In the genomic region with DNA sequence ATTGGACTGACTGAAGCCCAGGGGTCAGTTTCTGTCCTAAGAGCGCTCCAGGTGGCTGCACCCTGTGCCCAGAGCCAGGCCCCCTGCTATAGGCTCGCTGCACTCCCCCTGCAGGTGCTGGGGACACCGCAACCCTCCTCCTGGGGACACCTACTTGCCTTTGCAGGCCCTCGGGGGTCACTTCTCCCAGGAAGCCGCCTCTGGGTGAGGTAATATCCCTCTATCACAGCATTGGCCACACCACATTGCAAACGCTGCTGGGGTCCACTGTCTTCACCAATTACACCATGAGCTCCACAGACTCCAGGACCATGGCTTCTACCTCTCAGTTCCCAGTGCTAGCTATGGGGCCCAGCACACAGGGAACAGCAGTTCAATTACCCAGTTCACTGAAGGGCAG, we compare ENCODE assay signal across 1 cellular context.
TF ChIP-seq lines count a peak whose summit lies in the region.

No MANE protein-coding gene starts in this region.

TF ChIP-seq in WTC11, 78 proteins besides CTCF, POLR2A, EP300 and RAD21 (continued from another document):
- TF ChIP-seq, protein P1, sequence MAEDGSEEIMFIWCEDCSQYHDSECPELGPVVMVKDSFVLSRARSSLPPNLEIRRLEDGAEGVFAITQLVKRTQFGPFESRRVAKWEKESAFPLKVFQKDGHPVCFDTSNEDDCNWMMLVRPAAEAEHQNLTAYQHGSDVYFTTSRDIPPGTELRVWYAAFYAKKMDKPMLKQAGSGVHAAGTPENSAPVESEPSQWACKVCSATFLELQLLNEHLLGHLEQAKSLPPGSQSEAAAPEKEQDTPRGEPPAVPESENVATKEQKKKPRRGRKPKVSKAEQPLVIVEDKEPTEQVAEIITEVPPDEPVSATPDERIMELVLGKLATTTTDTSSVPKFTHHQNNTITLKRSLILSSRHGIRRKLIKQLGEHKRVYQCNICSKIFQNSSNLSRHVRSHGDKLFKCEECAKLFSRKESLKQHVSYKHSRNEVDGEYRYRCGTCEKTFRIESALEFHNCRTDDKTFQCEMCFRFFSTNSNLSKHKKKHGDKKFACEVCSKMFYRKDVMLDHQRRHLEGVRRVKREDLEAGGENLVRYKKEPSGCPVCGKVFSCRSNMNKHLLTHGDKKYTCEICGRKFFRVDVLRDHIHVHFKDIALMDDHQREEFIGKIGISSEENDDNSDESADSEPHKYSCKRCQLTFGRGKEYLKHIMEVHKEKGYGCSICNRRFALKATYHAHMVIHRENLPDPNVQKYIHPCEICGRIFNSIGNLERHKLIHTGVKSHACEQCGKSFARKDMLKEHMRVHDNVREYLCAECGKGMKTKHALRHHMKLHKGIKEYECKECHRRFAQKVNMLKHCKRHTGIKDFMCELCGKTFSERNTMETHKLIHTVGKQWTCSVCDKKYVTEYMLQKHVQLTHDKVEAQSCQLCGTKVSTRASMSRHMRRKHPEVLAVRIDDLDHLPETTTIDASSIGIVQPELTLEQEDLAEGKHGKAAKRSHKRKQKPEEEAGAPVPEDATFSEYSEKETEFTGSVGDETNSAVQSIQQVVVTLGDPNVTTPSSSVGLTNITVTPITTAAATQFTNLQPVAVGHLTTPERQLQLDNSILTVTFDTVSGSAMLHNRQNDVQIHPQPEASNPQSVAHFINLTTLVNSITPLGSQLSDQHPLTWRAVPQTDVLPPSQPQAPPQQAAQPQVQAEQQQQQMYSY (CRISPR knock-in tag; IDR thresholded peaks at IDR 0.05): no peak
- no peak for TF ChIP-seq EMX1 (CRISPR knock-in tag; IDR thresholded peaks at IDR 0.05)
- no peak for TF ChIP-seq ZNF232 (CRISPR knock-in tag; IDR thresholded peaks at IDR 0.05)
- no peak for TF ChIP-seq MXD4 (CRISPR knock-in tag; IDR thresholded peaks at IDR 0.05; ENCODE audit: borderline replicate concordance)
